ENCODE assay signal across 1 cellular context in the genomic region with DNA sequence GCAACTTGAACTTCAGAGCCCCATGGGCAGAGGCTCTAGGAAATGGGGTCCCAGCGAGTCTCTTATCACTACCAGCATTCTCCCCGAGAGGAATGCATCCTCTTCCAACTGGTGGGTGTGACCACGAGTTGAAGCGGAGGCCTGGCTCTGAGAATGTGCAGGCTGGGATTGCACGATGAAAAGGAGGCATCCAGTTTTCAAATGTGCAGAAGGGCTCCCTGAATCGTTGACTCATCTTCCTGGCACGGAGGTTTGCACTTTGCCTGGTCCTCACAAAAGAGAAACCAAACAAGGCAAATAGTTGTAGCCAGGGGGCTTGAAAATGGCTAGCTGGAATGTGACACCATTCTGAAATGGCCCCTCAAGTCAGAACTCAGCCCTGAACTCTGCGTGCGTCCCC.
TF ChIP-seq lines count a peak whose summit lies in the region.

No MANE protein-coding gene starts in this region.

TF ChIP-seq in HepG2, 621 proteins besides CTCF, POLR2A, EP300 and RAD21 (continued from another document):
- TF ChIP-seq, protein P1, sequence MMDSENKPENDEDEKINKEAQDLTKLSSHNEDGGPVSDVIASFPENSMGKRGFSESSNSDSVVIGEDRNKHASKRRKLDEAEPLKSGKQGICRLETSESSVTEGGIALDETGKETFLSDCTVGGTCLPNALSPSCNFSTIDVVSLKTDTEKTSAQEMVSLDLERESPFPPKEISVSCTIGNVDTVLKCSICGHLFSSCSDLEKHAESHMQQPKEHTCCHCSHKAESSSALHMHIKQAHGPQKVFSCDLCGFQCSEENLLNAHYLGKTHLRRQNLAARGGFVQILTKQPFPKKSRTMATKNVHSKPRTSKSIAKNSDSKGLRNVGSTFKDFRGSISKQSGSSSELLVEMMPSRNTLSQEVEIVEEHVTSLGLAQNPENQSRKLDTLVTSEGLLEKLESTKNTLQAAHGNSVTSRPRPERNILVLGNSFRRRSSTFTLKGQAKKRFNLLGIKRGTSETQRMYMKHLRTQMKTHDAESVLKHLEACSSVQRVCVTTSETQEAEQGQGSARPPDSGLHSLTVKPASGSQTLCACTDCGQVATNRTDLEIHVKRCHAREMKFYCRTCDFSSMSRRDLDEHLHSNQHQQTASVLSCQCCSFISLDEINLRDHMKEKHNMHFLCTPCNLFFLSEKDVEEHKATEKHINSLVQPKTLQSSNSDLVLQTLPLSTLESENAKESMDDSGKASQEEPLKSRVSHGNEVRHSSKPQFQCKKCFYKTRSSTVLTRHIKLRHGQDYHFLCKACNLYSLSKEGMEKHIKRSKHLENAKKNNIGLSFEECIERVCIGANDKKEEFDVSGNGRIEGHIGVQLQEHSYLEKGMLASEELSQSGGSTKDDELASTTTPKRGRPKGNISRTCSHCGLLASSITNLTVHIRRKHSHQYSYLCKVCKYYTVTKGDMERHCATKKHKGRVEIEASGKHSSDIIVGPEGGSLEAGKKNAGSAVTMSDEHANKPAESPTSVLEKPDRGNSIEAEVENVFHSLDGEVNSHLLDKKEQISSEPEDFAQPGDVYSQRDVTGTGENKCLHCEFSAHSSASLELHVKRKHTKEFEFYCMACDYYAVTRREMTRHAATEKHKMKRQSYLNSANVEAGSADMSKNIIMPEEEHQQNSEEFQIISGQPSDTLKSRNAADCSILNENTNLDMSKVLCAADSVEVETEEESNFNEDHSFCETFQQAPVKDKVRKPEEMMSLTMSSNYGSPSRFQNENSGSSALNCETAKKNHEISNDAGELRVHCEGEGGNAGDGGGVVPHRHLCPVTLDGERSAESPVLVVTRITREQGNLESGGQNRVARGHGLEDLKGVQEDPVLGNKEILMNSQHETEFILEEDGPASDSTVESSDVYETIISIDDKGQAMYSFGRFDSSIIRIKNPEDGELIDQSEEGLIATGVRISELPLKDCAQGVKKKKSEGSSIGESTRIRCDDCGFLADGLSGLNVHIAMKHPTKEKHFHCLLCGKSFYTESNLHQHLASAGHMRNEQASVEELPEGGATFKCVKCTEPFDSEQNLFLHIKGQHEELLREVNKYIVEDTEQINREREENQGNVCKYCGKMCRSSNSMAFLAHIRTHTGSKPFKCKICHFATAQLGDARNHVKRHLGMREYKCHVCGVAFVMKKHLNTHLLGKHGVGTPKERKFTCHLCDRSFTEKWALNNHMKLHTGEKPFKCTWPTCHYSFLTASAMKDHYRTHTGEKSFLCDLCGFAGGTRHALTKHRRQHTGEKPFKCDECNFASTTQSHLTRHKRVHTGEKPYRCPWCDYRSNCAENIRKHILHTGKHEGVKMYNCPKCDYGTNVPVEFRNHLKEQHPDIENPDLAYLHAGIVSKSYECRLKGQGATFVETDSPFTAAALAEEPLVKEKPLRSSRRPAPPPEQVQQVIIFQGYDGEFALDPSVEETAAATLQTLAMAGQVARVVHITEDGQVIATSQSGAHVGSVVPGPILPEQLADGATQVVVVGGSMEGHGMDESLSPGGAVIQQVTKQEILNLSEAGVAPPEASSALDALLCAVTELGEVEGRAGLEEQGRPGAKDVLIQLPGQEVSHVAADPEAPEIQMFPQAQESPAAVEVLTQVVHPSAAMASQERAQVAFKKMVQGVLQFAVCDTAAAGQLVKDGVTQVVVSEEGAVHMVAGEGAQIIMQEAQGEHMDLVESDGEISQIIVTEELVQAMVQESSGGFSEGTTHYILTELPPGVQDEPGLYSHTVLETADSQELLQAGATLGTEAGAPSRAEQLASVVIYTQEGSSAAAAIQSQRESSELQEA (CRISPR knock-in tag; IDR thresholded peaks at IDR 0.05; ENCODE audit: not compliant biosample characterization): no peak
- TF ChIP-seq TCF12 (IDR thresholded peaks at IDR 0.05) (no peak), TCF12 (CRISPR knock-in tag; IDR thresholded peaks at IDR 0.05) (no peak), ZNF33A (CRISPR knock-in tag; IDR thresholded peaks at IDR 0.05; ENCODE audit: borderline replicate concordance) (no peak), ESRRA (CRISPR knock-in tag; IDR thresholded peaks at IDR 0.05; ENCODE audit: low read depth) (no peak), LCORL (IDR thresholded peaks at IDR 0.05) (no peak), LCORL (CRISPR knock-in tag; IDR thresholded peaks at IDR 0.05) (no peak), NFKB2 (CRISPR knock-in tag; IDR thresholded peaks at IDR 0.05; ENCODE audit: borderline replicate concordance) (no peak), ETV5 (CRISPR knock-in tag; IDR thresholded peaks at IDR 0.05; ENCODE audit: borderline replicate concordance) (no peak), FOXC1 (CRISPR knock-in tag; IDR thresholded peaks at IDR 0.05; ENCODE audit: borderline replicate concordance) (no peak), ZSCAN29 (CRISPR knock-in tag; conservative IDR thresholded peaks at IDR 0.05) (no peak), ZNF124 (CRISPR knock-in tag; IDR thresholded peaks at IDR 0.05) (no peak)
- TF ChIP-seq, protein P2, sequence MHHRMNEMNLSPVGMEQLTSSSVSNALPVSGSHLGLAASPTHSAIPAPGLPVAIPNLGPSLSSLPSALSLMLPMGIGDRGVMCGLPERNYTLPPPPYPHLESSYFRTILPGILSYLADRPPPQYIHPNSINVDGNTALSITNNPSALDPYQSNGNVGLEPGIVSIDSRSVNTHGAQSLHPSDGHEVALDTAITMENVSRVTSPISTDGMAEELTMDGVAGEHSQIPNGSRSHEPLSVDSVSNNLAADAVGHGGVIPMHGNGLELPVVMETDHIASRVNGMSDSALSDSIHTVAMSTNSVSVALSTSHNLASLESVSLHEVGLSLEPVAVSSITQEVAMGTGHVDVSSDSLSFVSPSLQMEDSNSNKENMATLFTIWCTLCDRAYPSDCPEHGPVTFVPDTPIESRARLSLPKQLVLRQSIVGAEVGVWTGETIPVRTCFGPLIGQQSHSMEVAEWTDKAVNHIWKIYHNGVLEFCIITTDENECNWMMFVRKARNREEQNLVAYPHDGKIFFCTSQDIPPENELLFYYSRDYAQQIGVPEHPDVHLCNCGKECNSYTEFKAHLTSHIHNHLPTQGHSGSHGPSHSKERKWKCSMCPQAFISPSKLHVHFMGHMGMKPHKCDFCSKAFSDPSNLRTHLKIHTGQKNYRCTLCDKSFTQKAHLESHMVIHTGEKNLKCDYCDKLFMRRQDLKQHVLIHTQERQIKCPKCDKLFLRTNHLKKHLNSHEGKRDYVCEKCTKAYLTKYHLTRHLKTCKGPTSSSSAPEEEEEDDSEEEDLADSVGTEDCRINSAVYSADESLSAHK (CRISPR knock-in tag; IDR thresholded peaks at IDR 0.05; ENCODE audit: borderline replicate concordance): no peak
